In the genomic region with DNA sequence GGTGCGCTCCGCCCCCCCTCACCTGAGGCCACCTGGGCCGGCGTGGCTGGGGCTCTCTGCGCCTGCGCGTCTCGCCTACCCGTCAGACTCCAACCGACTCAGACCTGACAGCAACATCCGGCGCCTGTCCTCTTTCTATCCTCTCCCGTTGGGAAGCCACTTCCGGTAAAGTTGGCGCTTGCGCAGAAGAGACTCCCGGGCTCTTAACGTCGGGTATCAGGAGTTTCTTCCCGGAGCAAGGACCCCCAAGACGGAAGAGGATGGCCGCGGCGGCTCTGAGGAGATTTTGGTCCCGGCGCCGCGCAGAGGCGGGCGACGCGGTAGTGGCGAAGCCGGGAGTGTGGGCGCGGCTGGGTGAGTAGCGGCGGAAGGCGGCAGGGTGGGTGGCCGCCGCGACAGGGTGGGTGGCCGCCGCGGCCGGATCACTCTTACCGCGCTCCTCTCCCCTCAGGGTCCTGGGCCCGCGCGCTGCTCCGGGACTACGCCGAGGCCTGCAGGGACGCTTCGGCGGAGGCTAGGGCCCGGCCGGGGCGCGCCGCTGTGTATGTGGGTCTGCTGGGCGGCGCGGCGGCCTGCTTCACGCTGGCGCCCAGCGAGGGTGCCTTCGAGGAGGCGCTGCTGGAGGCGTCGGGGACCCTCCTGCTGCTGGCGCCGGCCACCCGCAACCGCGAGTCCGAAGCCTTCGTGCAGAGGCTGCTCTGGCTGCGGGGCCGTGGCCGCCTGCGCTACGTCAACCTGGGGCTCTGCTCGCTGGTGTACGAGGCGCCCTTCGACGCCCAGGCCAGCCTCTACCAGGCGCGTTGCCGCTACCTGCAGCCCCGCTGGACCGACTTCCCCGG, we compare ENCODE assay signal across 1 cellular context.
A peak's percentile ranks its signal among the peaks of the same experiment; 100 is the strongest.
TF ChIP-seq lines count a peak whose summit lies in the region.

A gene (plus strand): TSS at position 249 of the 839 bp plus-strand sequence. CDS start 12 bp downstream, at position 261.
A gene (minus strand): TSS at position 77 of the 839 bp plus-strand sequence. CDS start 229 bp downstream, outside the sequence.

TF ChIP-seq in HepG2, 621 proteins besides CTCF, POLR2A, EP300 and RAD21 (continued from another document and continues in another):
- TF ChIP-seq, protein P1, sequence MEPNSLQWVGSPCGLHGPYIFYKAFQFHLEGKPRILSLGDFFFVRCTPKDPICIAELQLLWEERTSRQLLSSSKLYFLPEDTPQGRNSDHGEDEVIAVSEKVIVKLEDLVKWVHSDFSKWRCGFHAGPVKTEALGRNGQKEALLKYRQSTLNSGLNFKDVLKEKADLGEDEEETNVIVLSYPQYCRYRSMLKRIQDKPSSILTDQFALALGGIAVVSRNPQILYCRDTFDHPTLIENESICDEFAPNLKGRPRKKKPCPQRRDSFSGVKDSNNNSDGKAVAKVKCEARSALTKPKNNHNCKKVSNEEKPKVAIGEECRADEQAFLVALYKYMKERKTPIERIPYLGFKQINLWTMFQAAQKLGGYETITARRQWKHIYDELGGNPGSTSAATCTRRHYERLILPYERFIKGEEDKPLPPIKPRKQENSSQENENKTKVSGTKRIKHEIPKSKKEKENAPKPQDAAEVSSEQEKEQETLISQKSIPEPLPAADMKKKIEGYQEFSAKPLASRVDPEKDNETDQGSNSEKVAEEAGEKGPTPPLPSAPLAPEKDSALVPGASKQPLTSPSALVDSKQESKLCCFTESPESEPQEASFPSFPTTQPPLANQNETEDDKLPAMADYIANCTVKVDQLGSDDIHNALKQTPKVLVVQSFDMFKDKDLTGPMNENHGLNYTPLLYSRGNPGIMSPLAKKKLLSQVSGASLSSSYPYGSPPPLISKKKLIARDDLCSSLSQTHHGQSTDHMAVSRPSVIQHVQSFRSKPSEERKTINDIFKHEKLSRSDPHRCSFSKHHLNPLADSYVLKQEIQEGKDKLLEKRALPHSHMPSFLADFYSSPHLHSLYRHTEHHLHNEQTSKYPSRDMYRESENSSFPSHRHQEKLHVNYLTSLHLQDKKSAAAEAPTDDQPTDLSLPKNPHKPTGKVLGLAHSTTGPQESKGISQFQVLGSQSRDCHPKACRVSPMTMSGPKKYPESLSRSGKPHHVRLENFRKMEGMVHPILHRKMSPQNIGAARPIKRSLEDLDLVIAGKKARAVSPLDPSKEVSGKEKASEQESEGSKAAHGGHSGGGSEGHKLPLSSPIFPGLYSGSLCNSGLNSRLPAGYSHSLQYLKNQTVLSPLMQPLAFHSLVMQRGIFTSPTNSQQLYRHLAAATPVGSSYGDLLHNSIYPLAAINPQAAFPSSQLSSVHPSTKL (CRISPR knock-in tag; IDR thresholded peaks at IDR 0.05) = 0 out of 2 replicates have a peak, but pooled peaks have one; percentile 17
- TF ChIP-seq, protein P2, sequence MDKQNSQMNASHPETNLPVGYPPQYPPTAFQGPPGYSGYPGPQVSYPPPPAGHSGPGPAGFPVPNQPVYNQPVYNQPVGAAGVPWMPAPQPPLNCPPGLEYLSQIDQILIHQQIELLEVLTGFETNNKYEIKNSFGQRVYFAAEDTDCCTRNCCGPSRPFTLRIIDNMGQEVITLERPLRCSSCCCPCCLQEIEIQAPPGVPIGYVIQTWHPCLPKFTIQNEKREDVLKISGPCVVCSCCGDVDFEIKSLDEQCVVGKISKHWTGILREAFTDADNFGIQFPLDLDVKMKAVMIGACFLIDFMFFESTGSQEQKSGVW (CRISPR knock-in tag; IDR thresholded peaks at IDR 0.05; ENCODE audit: borderline replicate concordance) = no peak
- no peak for TF ChIP-seq RBM39 (IDR thresholded peaks at IDR 0.05; ENCODE audit: low read depth, low read length, poor library complexity, severe bottlenecking)
- no peak for TF ChIP-seq ZSCAN25 (CRISPR knock-in tag; IDR thresholded peaks at IDR 0.05)
- TF ChIP-seq ZNF383 (CRISPR knock-in tag; IDR thresholded peaks at IDR 0.05; ENCODE audit: borderline replicate concordance) = 0 out of 2 replicates have a peak, but pooled peaks have one; percentile 42
- TF ChIP-seq SATB2 (CRISPR knock-in tag; IDR thresholded peaks at IDR 0.05) = no peak
- TF ChIP-seq ZNF549 (CRISPR knock-in tag; IDR thresholded peaks at IDR 0.05) = no peak
- peak; percentile 80 for TF ChIP-seq ZNF772 (CRISPR knock-in tag; IDR thresholded peaks at IDR 0.05)
- no peak for TF ChIP-seq ZBTB1 (CRISPR knock-in tag; IDR thresholded peaks at IDR 0.05; ENCODE audit: borderline replicate concordance)
- TF ChIP-seq, protein P3, sequence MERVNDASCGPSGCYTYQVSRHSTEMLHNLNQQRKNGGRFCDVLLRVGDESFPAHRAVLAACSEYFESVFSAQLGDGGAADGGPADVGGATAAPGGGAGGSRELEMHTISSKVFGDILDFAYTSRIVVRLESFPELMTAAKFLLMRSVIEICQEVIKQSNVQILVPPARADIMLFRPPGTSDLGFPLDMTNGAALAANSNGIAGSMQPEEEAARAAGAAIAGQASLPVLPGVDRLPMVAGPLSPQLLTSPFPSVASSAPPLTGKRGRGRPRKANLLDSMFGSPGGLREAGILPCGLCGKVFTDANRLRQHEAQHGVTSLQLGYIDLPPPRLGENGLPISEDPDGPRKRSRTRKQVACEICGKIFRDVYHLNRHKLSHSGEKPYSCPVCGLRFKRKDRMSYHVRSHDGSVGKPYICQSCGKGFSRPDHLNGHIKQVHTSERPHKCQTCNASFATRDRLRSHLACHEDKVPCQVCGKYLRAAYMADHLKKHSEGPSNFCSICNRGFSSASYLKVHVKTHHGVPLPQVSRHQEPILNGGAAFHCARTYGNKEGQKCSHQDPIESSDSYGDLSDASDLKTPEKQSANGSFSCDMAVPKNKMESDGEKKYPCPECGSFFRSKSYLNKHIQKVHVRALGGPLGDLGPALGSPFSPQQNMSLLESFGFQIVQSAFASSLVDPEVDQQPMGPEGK (CRISPR knock-in tag; IDR thresholded peaks at IDR 0.05) = no peak
- TF ChIP-seq ZNF792 (CRISPR knock-in tag; IDR thresholded peaks at IDR 0.05) = 0 out of 2 replicates have a peak, but pooled peaks have one; percentile 29
- TF ChIP-seq CBX1 (IDR thresholded peaks at IDR 0.05; ENCODE audit: low read depth) = no peak
- no peak for TF ChIP-seq HNRNPL (IDR thresholded peaks at IDR 0.05; ENCODE audit: low read depth, low read length)
- peak; percentile 91 for TF ChIP-seq SMAD3 (CRISPR knock-in tag; IDR thresholded peaks at IDR 0.05)
- TF ChIP-seq PCBP2 (optimal IDR thresholded peaks at IDR 0.05; ENCODE audit: low read depth, low read length, poor library complexity, severe bottlenecking) = no peak
- peak; percentile 22; the same call in 1 of the 2 replicates for TF ChIP-seq CBX5 (CRISPR knock-in tag; IDR thresholded peaks at IDR 0.05; ENCODE audit: borderline replicate concordance)
- TF ChIP-seq ZNF598 (CRISPR knock-in tag; IDR thresholded peaks at IDR 0.05; ENCODE audit: borderline replicate concordance) = no peak; the same call in 1 of the 2 replicates
- no peak for TF ChIP-seq ZNF7 (CRISPR knock-in tag; IDR thresholded peaks at IDR 0.05)
- peak; percentile 79; the same call in 1 of the 2 replicates for TF ChIP-seq ZNF788 (CRISPR knock-in tag; IDR thresholded peaks at IDR 0.05; ENCODE audit: borderline replicate concordance)
- TF ChIP-seq, protein P4, sequence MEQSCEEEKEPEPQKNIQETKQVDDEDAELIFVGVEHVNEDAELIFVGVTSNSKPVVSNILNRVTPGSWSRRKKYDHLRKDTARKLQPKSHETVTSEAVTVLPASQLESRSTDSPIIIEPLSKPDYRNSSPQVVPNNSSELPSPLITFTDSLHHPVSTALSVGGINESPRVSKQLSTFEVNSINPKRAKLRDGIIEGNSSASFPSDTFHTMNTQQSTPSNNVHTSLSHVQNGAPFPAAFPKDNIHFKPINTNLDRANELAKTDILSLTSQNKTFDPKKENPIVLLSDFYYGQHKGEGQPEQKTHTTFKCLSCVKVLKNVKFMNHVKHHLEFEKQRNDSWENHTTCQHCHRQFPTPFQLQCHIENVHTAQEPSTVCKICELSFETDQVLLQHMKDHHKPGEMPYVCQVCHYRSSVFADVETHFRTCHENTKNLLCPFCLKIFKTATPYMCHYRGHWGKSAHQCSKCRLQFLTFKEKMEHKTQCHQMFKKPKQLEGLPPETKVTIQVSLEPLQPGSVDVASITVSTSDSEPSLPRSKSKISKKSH (CRISPR knock-in tag; IDR thresholded peaks at IDR 0.05; ENCODE audit: borderline replicate concordance) = peak; percentile 64; the same call in 1 of the 2 replicates
- peak; percentile 59; the same call in 1 of the 2 replicates for TF ChIP-seq PHF21A (CRISPR knock-in tag; IDR thresholded peaks at IDR 0.05)
- TF ChIP-seq YEATS2 (CRISPR knock-in tag; IDR thresholded peaks at IDR 0.05; ENCODE audit: borderline replicate concordance) = peak; percentile 96
- TF ChIP-seq ZSCAN22 (CRISPR knock-in tag; IDR thresholded peaks at IDR 0.05) = no peak
- TF ChIP-seq, protein P5, sequence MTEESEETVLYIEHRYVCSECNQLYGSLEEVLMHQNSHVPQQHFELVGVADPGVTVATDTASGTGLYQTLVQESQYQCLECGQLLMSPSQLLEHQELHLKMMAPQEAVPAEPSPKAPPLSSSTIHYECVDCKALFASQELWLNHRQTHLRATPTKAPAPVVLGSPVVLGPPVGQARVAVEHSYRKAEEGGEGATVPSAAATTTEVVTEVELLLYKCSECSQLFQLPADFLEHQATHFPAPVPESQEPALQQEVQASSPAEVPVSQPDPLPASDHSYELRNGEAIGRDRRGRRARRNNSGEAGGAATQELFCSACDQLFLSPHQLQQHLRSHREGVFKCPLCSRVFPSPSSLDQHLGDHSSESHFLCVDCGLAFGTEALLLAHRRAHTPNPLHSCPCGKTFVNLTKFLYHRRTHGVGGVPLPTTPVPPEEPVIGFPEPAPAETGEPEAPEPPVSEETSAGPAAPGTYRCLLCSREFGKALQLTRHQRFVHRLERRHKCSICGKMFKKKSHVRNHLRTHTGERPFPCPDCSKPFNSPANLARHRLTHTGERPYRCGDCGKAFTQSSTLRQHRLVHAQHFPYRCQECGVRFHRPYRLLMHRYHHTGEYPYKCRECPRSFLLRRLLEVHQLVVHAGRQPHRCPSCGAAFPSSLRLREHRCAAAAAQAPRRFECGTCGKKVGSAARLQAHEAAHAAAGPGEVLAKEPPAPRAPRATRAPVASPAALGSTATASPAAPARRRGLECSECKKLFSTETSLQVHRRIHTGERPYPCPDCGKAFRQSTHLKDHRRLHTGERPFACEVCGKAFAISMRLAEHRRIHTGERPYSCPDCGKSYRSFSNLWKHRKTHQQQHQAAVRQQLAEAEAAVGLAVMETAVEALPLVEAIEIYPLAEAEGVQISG (CRISPR knock-in tag; IDR thresholded peaks at IDR 0.05) = peak; percentile 94
- TF ChIP-seq NR2F2 (IDR thresholded peaks at IDR 0.05; ENCODE audit: borderline replicate concordance, low read depth) = peak; percentile 49; the same call in 1 of the 2 replicates
- TF ChIP-seq ZNF17 (CRISPR knock-in tag; IDR thresholded peaks at IDR 0.05) = no peak
- TF ChIP-seq GATA4 (IDR thresholded peaks at IDR 0.05; ENCODE audit: borderline replicate concordance, low read depth) = 0 out of 2 replicates have a peak, but pooled peaks have one; percentile 52
- TF ChIP-seq THAP11 (CRISPR knock-in tag; IDR thresholded peaks at IDR 0.05) = peak; percentile 96
- peak; percentile 46 for TF ChIP-seq BCL6 (CRISPR knock-in tag; IDR thresholded peaks at IDR 0.05)
- TF ChIP-seq PRMT3 (CRISPR knock-in tag; IDR thresholded peaks at IDR 0.05; ENCODE audit: borderline replicate concordance, low read depth) = no peak
- peak; percentile 60; the same call in 1 of the 2 replicates for TF ChIP-seq ZNF431 (CRISPR knock-in tag; IDR thresholded peaks at IDR 0.05; ENCODE audit: borderline replicate concordance, low read depth)
- TF ChIP-seq, protein P6, sequence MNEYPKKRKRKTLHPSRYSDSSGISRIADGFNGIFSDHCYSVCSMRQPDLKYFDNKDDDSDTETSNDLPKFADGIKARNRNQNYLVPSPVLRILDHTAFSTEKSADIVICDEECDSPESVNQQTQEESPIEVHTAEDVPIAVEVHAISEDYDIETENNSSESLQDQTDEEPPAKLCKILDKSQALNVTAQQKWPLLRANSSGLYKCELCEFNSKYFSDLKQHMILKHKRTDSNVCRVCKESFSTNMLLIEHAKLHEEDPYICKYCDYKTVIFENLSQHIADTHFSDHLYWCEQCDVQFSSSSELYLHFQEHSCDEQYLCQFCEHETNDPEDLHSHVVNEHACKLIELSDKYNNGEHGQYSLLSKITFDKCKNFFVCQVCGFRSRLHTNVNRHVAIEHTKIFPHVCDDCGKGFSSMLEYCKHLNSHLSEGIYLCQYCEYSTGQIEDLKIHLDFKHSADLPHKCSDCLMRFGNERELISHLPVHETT (CRISPR knock-in tag; conservative IDR thresholded peaks at IDR 0.05) = peak; percentile 77
- TF ChIP-seq ZC3H13 (CRISPR knock-in tag; IDR thresholded peaks at IDR 0.05) = peak; percentile 42; the same call in 1 of the 2 replicates
- TF ChIP-seq, protein P7, sequence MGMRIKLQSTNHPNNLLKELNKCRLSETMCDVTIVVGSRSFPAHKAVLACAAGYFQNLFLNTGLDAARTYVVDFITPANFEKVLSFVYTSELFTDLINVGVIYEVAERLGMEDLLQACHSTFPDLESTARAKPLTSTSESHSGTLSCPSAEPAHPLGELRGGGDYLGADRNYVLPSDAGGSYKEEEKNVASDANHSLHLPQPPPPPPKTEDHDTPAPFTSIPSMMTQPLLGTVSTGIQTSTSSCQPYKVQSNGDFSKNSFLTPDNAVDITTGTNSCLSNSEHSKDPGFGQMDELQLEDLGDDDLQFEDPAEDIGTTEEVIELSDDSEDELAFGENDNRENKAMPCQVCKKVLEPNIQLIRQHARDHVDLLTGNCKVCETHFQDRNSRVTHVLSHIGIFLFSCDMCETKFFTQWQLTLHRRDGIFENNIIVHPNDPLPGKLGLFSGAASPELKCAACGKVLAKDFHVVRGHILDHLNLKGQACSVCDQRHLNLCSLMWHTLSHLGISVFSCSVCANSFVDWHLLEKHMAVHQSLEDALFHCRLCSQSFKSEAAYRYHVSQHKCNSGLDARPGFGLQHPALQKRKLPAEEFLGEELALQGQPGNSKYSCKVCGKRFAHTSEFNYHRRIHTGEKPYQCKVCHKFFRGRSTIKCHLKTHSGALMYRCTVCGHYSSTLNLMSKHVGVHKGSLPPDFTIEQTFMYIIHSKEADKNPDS (CRISPR knock-in tag; IDR thresholded peaks at IDR 0.05) = no peak
- peak; percentile 50; the same call in 1 of the 2 replicates for TF ChIP-seq ZNF333 (CRISPR knock-in tag; IDR thresholded peaks at IDR 0.05; ENCODE audit: borderline replicate concordance)
- no peak for TF ChIP-seq RAD51 (IDR thresholded peaks at IDR 0.05; ENCODE audit: borderline replicate concordance)
- TF ChIP-seq KDM1A (CRISPR knock-in tag; IDR thresholded peaks at IDR 0.05) = no peak
- 0 out of 2 replicates have a peak, but pooled peaks have one; percentile 59 for TF ChIP-seq MXD4 (CRISPR knock-in tag; IDR thresholded peaks at IDR 0.05)
- no peak for TF ChIP-seq ZNF296 (CRISPR knock-in tag; conservative IDR thresholded peaks at IDR 0.05)
- TF ChIP-seq, protein P8, sequence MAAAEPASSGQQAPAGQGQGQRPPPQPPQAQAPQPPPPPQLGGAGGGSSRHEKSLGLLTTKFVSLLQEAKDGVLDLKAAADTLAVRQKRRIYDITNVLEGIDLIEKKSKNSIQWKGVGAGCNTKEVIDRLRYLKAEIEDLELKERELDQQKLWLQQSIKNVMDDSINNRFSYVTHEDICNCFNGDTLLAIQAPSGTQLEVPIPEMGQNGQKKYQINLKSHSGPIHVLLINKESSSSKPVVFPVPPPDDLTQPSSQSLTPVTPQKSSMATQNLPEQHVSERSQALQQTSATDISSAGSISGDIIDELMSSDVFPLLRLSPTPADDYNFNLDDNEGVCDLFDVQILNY (CRISPR knock-in tag; conservative IDR thresholded peaks at IDR 0.05) = no peak
- peak; percentile 83 for TF ChIP-seq ELF3 (CRISPR knock-in tag; IDR thresholded peaks at IDR 0.05)
- no peak for TF ChIP-seq ZNF101 (CRISPR knock-in tag; IDR thresholded peaks at IDR 0.05; ENCODE audit: borderline replicate concordance, low read depth)
- peak; percentile 71; the same call in 1 of the 2 replicates for TF ChIP-seq ZNF839 (CRISPR knock-in tag; IDR thresholded peaks at IDR 0.05; ENCODE audit: borderline replicate concordance)
- TF ChIP-seq KLF12 (CRISPR knock-in tag; IDR thresholded peaks at IDR 0.05; ENCODE audit: borderline replicate concordance) = no peak
- TF ChIP-seq CREM (IDR thresholded peaks at IDR 0.05) = peak; percentile 86
- TF ChIP-seq CREM (CRISPR knock-in tag; IDR thresholded peaks at IDR 0.05) = no peak
